ENCODE assay signal across 1 cellular context in the genomic region with DNA sequence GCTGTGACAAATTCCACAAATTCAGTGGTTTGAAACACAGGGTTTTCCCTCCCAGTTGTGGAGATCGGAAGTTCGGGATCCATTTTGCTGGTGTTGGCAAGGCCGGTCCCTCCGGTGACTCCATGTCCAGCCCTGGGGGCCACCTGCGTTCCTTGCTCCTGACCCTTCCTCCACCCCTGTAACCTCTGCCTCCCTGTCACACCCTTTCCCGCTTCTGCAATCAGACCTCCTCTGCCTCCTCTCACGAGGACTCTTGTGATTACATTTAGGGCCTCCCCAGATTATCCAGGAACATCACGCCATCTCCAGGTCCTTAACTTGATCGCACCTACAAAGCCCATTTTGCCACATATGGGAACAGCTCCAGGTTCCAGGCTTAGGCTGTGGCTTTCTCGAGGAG.
TF ChIP-seq lines count a peak whose summit lies in the region.

No MANE protein-coding gene starts in this region.

TF ChIP-seq in endothelial cell of umbilical vein, 7 proteins besides CTCF, POLR2A, EP300 and RAD21:
- TF ChIP-seq FOS (IDR thresholded peaks at IDR 0.05; ENCODE audit: borderline replicate concordance, insufficient read depth, low read length) (no peak), GATA2 (IDR thresholded peaks at IDR 0.05; ENCODE audit: insufficient read depth, insufficient read length, low read depth, low read length) (no peak), MYC (IDR thresholded peaks at IDR 0.05; ENCODE audit: low read depth, low read length) (no peak), EZH2 (IDR thresholded peaks at IDR 0.05; ENCODE audit: borderline replicate concordance, low read depth, low read length, severe bottlenecking) (no peak), JUN (IDR thresholded peaks at IDR 0.05; ENCODE audit: borderline replicate concordance, insufficient read depth, insufficient read length, low read depth) (no peak), POLR2AphosphoS5 (IDR thresholded peaks at IDR 0.05; ENCODE audit: insufficient read depth, low read depth, low read length) (no peak)
- TF ChIP-seq, protein P1, sequence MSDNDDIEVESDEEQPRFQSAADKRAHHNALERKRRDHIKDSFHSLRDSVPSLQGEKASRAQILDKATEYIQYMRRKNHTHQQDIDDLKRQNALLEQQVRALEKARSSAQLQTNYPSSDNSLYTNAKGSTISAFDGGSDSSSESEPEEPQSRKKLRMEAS (IDR thresholded peaks at IDR 0.05; ENCODE audit: insufficient read depth, insufficient read length): no peak
